In genomic region chr17:57832711-57833596, GRCh38 we compare ENCODE assay signal across 8 cellular contexts.
A peak's percentile ranks its signal among the peaks of the same experiment; 100 is the strongest.
DNase-seq lines count a peak whose midpoint lies in the region; ATAC-seq and TF ChIP-seq lines count a peak whose summit lies in the region.

No MANE protein-coding gene starts in this region.

- H3K4me3 ChIP-seq in AG10803 (ENCODE audit: low read length) (peak overlapping the region; percentile 64), choroid plexus epithelial cell (ENCODE audit: low read depth, low read length) (peak overlapping the region; percentile 61)

- DNase-seq in AG10803 (ENCODE audit: low read depth) = peak; percentile 76
- DNase-seq in GOT3 (lab: John Stamatoyannopoulos, UW) = peak; percentile 39
- DNase-seq in NCI-H2227 treated with DMSO at 0.1 percent for 48 hours (lab: John Stamatoyannopoulos, UW) = peak; percentile 84
- peak; percentile 63 for DNase-seq in activated CD4-positive, CD25-positive, alpha-beta regulatory T cell treated with anti-CD3 and anti-CD28 coated beads, Interleukin-2, amount 50 U/mL, for 72 hours
- DNase-seq in choroid plexus epithelial cell (ENCODE audit: low read depth) = peak; percentile 87
- DNase-seq in kidney glomerular epithelial cell (lab: John Stamatoyannopoulos, UW) = peak; percentile 19
- DNase-seq in stimulated activated CD4-positive, alpha-beta T cell treated with anti-CD3 and anti-CD28 coated beads, Interleukin-15, amount 100 ng/mL, for 24 hours = peak; percentile 81

- TF ChIP-seq CTCF in AG10803 (conservative IDR thresholded peaks at IDR 0.05; ENCODE audit: low read length) = peak; percentile 92
- peak; percentile 96 for TF ChIP-seq CTCF in choroid plexus epithelial cell (conservative IDR thresholded peaks at IDR 0.05; ENCODE audit: low read depth, low read length)

- ATAC-seq in HG03139 (IDR thresholded peaks at IDR 0.05; ENCODE audit: unreplicated experiment) = no peak

Comparison
In these comparisons a context has a peak if more than half of its experiments do, and no peak if none do; other contexts are left out.
1. DNase-seq: peak in every context shown above with its lines; median percentile 87 in choroid plexus epithelial cell; 84 in NCI-H2227 treated with DMSO at 0.1 percent for 48 hours; 81 in stimulated activated CD4-positive, alpha-beta T cell treated with anti-CD3 and anti-CD28 coated beads, Interleukin-15, amount 100 ng/mL, for 24 hours; 76 in AG10803; 63 in activated CD4-positive, CD25-positive, alpha-beta regulatory T cell treated with anti-CD3 and anti-CD28 coated beads, Interleukin-2, amount 50 U/mL, for 72 hours; 39 in GOT3; 19 in kidney glomerular epithelial cell.